16 cellular contexts compared by ENCODE assay signal in genomic region chr7:82701941-82702340, GRCh38.
"Had no signal": no experiment of that assay in that cellular context is flagged by ENCODE, and none has a peak within 500 bp of the region (broad histone marks: within the 10 kb centered on the region; RNA-seq: fewer than 3 reads in every experiment).

No MANE protein-coding gene starts in this region.

- ATAC-seq: activated CD8-positive, alpha-beta T cell treated with anti-CD3 and anti-CD28 coated beads, Interleukin-2, amount 10 ng/mL, durations not matched to agents 7 days and 5 days; activated T-cell treated with anti-CD3 and anti-CD28 coated beads, Interleukin-2, amount 50 U/mL, for 4 hours; left lung; stimulated activated naive B cell treated with anti-CD40 and anti-IgM and Interleukin-4, amounts not matched to agents 10 μg/mL and 1 μg/mL and 100 μg/mL, for 72 hours had no signal

- H3K4me3 ChIP-seq: breast epithelium, coronary artery, left lung, tibial artery had no signal

- DNase-seq: activated CD4-positive, alpha-beta T cell treated with anti-CD3 and anti-CD28 coated beads, Interleukin-2, amount 10 ng/mL, durations not matched to agents 24 days and 14 days; activated CD8-positive, alpha-beta T cell treated with anti-CD3 and anti-CD28 coated beads, Interleukin-2, amount 10 ng/mL, durations not matched to agents 7 days and 5 days; activated naive CD4-positive, alpha-beta T cell treated with anti-CD3 and anti-CD28 coated beads for 36 hours; activated T-cell treated with anti-CD3 and anti-CD28 coated beads, Interleukin-2, amount 50 U/mL, for 4 hours; anterior cingulate cortex; effector CD4-positive, alpha-beta T cell; kidney; left lung; mammary epithelial cell; nephron progenitor cell; retina; stimulated activated naive B cell treated with anti-CD40 and anti-IgM and Interleukin-4, amounts not matched to agents 10 μg/mL and 1 μg/mL and 100 μg/mL, for 72 hours; T1000; tibial artery had no signal
